14 cellular contexts compared by ENCODE assay signal in the genomic region with DNA sequence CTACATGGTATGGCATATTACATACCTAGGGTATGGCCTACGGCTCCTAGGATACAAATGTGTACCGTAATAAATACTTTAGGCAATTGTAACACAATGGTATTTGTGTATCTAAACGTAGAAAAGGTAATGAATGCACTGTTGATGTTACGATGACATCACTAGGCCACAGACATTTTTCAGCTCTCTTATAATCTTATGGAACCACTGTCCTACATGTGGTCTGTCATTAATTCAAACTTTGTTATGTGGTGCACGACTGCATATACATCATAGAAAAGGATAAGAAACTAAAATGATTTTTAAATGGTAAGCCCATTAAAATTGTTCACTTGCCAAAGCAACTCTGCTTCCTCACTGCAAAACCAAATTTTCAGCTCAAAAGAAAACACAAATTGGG.
"Had no signal": no experiment of that assay in that cellular context is flagged by ENCODE, and none has a peak within 500 bp of the region (broad histone marks: within the 10 kb centered on the region; RNA-seq: fewer than 3 reads in every experiment).

No MANE protein-coding gene starts in this region.

- H3K4me3 Mint-ChIP-seq: activated naive CD4-positive, alpha-beta T cell treated with anti-CD3 and anti-CD28 coated beads for 36 hours; activated naive CD8-positive, alpha-beta T cell treated with anti-CD3 and anti-CD28 coated beads, Interleukin-2, amount 50 U/mL, for 24 hours; activated T-cell treated with anti-CD3 and anti-CD28 coated beads, Interleukin-2, amount 50 U/mL, for 4 hours; natural killer cell; stimulated activated naive B cell treated with anti-CD40 and anti-IgM and Interleukin-4, amounts not matched to agents 10 μg/mL and 1 μg/mL and 100 μg/mL, for 72 hours had no signal

- H3K9me3 ChIP-seq: esophagus muscularis mucosa, neutrophil, thoracic aorta had no signal

- H3K9ac ChIP-seq: parathyroid adenoma had no signal

- H2AFZ ChIP-seq: parathyroid adenoma had no signal

- ATAC-seq: activated naive CD8-positive, alpha-beta T cell treated with anti-CD3 and anti-CD28 coated beads, Interleukin-2, amount 50 U/mL, for 24 hours; activated T-cell treated with anti-CD3 and anti-CD28 coated beads, Interleukin-2, amount 50 U/mL, for 4 hours; natural killer cell; stimulated activated naive B cell treated with anti-CD40 and anti-IgM and Interleukin-4, amounts not matched to agents 10 μg/mL and 1 μg/mL and 100 μg/mL, for 72 hours had no signal

- H3K4me3 ChIP-seq: esophagus muscularis mucosa, thoracic aorta had no signal

- H3K27ac Mint-ChIP-seq: activated naive CD4-positive, alpha-beta T cell treated with anti-CD3 and anti-CD28 coated beads for 36 hours; activated naive CD8-positive, alpha-beta T cell treated with anti-CD3 and anti-CD28 coated beads, Interleukin-2, amount 50 U/mL, for 24 hours; stimulated activated naive B cell treated with anti-CD40 and anti-IgM and Interleukin-4, amounts not matched to agents 10 μg/mL and 1 μg/mL and 100 μg/mL, for 72 hours had no signal

- H3K27me3 ChIP-seq: esophagus muscularis mucosa, neutrophil had no signal

- H3K9me3 Mint-ChIP-seq: activated naive CD4-positive, alpha-beta T cell treated with anti-CD3 and anti-CD28 coated beads for 36 hours; activated naive CD8-positive, alpha-beta T cell treated with anti-CD3 and anti-CD28 coated beads, Interleukin-2, amount 50 U/mL, for 24 hours; activated T-cell treated with anti-CD3 and anti-CD28 coated beads, Interleukin-2, amount 50 U/mL, for 4 hours; natural killer cell; stimulated activated naive B cell treated with anti-CD40 and anti-IgM and Interleukin-4, amounts not matched to agents 10 μg/mL and 1 μg/mL and 100 μg/mL, for 72 hours had no signal

- H3K27ac ChIP-seq: esophagus muscularis mucosa, neutrophil, parathyroid adenoma, thoracic aorta had no signal

- H3K27me3 Mint-ChIP-seq: activated naive CD8-positive, alpha-beta T cell treated with anti-CD3 and anti-CD28 coated beads, Interleukin-2, amount 50 U/mL, for 24 hours; stimulated activated naive B cell treated with anti-CD40 and anti-IgM and Interleukin-4, amounts not matched to agents 10 μg/mL and 1 μg/mL and 100 μg/mL, for 72 hours had no signal

- DNase-seq: activated CD4-positive, alpha-beta T cell treated with anti-CD3 and anti-CD28 coated beads, Interleukin-2, amount 50 U/mL, for 1 hour; activated CD8-positive, alpha-beta memory T cell treated with anti-CD3 and anti-CD28 coated beads, Interleukin-2, amount 50 U/mL, for 4 hours; activated naive CD4-positive, alpha-beta T cell treated with anti-CD3 and anti-CD28 coated beads for 36 hours; activated naive CD8-positive, alpha-beta T cell treated with anti-CD3 and anti-CD28 coated beads, Interleukin-2, amount 50 U/mL, for 24 hours; activated T-cell treated with anti-CD3 and anti-CD28 coated beads, Interleukin-2, amount 50 U/mL, for 4 hours; anterior cingulate cortex; effector CD4-positive, alpha-beta T cell; mesendoderm; natural killer cell; stimulated activated naive B cell treated with anti-CD40 and anti-IgM and Interleukin-4, amounts not matched to agents 10 μg/mL and 1 μg/mL and 100 μg/mL, for 72 hours had no signal
